1 cellular context compared by ENCODE assay signal in the genomic region with DNA sequence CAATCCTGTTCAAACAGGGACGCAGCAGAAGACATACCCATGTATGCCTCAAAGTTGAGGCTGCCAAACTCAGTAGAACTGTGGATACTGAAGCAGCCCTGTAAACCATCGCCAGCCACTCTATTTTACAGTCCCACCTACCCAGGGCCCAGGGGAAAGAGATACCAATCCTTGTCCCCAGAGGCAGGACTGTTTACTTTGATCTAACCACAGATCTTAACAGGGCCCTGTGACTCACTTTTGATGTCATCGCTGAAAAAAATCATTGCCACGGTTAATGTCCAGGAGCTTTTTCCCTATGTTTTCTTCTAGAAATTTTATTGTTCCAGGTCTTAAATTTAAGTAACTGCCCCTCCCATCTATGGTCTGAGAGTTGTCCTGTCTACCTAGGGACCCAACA.
TF ChIP-seq lines count a peak whose summit lies in the region.

No MANE protein-coding gene starts in this region.

TF ChIP-seq in SK-N-SH, 30 proteins besides CTCF, POLR2A, EP300 and RAD21 (continued from another document):
- TF ChIP-seq, protein P1, sequence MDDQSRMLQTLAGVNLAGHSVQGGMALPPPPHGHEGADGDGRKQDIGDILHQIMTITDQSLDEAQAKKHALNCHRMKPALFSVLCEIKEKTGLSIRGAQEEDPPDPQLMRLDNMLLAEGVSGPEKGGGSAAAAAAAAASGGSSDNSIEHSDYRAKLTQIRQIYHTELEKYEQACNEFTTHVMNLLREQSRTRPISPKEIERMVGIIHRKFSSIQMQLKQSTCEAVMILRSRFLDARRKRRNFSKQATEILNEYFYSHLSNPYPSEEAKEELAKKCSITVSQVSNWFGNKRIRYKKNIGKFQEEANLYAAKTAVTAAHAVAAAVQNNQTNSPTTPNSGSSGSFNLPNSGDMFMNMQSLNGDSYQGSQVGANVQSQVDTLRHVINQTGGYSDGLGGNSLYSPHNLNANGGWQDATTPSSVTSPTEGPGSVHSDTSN (IDR thresholded peaks at IDR 0.05) = no peak
- TF ChIP-seq TCF12 (IDR thresholded peaks at IDR 0.05) (no peak), ELF1 (IDR thresholded peaks at IDR 0.05) (no peak), FOSL2 (IDR thresholded peaks at IDR 0.05; ENCODE audit: borderline replicate concordance, low read depth) (no peak), GABPA (IDR thresholded peaks at IDR 0.05; ENCODE audit: low read depth) (no peak), RXRA (IDR thresholded peaks at IDR 0.05; ENCODE audit: borderline replicate concordance, low read depth) (no peak), FOXM1 (IDR thresholded peaks at IDR 0.05; ENCODE audit: low read depth) (no peak), SMC3 (IDR thresholded peaks at IDR 0.05; ENCODE audit: low read depth, low read length) (no peak), MXI1 (IDR thresholded peaks at IDR 0.05; ENCODE audit: low read depth, low read length) (no peak), NRF1 (IDR thresholded peaks at IDR 0.05; ENCODE audit: low read depth, low read length) (no peak)
- TF ChIP-seq, protein P2, sequence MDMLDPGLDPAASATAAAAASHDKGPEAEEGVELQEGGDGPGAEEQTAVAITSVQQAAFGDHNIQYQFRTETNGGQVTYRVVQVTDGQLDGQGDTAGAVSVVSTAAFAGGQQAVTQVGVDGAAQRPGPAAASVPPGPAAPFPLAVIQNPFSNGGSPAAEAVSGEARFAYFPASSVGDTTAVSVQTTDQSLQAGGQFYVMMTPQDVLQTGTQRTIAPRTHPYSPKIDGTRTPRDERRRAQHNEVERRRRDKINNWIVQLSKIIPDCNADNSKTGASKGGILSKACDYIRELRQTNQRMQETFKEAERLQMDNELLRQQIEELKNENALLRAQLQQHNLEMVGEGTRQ (IDR thresholded peaks at IDR 0.05; ENCODE audit: borderline replicate concordance, low read depth, low read length) = no peak
- TF ChIP-seq, protein P3, sequence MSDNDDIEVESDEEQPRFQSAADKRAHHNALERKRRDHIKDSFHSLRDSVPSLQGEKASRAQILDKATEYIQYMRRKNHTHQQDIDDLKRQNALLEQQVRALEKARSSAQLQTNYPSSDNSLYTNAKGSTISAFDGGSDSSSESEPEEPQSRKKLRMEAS (IDR thresholded peaks at IDR 0.05; ENCODE audit: low read depth) = no peak
- TF ChIP-seq, protein P4, sequence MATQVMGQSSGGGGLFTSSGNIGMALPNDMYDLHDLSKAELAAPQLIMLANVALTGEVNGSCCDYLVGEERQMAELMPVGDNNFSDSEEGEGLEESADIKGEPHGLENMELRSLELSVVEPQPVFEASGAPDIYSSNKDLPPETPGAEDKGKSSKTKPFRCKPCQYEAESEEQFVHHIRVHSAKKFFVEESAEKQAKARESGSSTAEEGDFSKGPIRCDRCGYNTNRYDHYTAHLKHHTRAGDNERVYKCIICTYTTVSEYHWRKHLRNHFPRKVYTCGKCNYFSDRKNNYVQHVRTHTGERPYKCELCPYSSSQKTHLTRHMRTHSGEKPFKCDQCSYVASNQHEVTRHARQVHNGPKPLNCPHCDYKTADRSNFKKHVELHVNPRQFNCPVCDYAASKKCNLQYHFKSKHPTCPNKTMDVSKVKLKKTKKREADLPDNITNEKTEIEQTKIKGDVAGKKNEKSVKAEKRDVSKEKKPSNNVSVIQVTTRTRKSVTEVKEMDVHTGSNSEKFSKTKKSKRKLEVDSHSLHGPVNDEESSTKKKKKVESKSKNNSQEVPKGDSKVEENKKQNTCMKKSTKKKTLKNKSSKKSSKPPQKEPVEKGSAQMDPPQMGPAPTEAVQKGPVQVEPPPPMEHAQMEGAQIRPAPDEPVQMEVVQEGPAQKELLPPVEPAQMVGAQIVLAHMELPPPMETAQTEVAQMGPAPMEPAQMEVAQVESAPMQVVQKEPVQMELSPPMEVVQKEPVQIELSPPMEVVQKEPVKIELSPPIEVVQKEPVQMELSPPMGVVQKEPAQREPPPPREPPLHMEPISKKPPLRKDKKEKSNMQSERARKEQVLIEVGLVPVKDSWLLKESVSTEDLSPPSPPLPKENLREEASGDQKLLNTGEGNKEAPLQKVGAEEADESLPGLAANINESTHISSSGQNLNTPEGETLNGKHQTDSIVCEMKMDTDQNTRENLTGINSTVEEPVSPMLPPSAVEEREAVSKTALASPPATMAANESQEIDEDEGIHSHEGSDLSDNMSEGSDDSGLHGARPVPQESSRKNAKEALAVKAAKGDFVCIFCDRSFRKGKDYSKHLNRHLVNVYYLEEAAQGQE (IDR thresholded peaks at IDR 0.05; ENCODE audit: low read depth, low read length) = no peak
TF ChIP-seq in SK-N-SH: peak in this region for 0.
